ENCODE assay signal across 14 cellular contexts in the genomic region with DNA sequence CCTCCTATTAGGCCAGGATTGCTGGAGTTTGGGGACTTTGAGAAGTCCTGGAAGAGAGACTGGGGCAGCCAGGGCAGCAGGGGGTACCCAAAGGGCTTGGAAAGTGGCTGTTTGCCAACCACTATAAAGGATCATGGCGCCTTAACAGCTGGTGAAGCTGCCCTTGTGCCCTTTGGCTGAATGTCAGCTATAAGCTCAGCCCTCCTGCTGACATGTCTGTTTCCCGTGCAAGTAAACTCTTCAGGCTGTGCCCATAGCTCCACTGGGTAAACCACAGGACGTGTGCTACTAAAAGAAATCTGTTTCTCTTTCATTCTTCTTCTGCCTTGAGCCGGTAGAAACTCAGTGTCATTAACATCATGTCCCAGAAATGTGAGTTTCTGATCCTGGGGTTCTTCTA.
DNase-seq lines count a peak whose midpoint lies in the region; ATAC-seq, FAIRE-seq and TF ChIP-seq lines count a peak whose summit lies in the region.
"Had no signal": no experiment of that assay in that cellular context is flagged by ENCODE, and none has a peak within 500 bp of the region (broad histone marks: within the 10 kb centered on the region; RNA-seq: fewer than 3 reads in every experiment).

No MANE protein-coding gene starts in this region.

- no peak for ATAC-seq in HG02763 (IDR thresholded peaks at IDR 0.05; ENCODE audit: unreplicated experiment)

- TF ChIP-seq CTCF in endothelial cell of umbilical vein (IDR thresholded peaks at IDR 0.05; ENCODE audit: extremely low read depth in 1 of 2, insufficient read depth in 1 of 2, low read depth in 1 of 2, low read length in 2 of 2) (no peak), Calu3 (IDR thresholded peaks at IDR 0.05; ENCODE audit: unreplicated experiment) (no peak)

- H3K27me3 Mint-ChIP-seq in Calu3 (ENCODE audit: unreplicated experiment) = no peaks in the 10 kb centered on the region

- H3K4me2 ChIP-seq in endothelial cell of umbilical vein (ENCODE audit: insufficient read depth, low read length) = peak overlapping the region; percentile 78
- H3K4me2 ChIP-seq: smooth muscle cell had no signal

- POLR2A ChIA-PET in endothelial cell of umbilical vein (lab: Charles Lee) = interaction anchor here (0.6 to 1.3 kb wide), 3 partner anchors 11 to 90 kb away, joined by 3 to 4 read pairs (median 4); no protein-coding TSS in a partner anchor

- dilution Hi-C loops in endothelial cell of umbilical vein (cut with MboI; ENCODE audit: extremely low pct_ligation_motif_present, low sequenced_read_pairs) = no loop called here

- peak; percentile 55 for FAIRE-seq in endothelial cell of umbilical vein (lab: Jason Lieb, UNC)
- FAIRE-seq: kidney had no signal

- H3K27ac ChIP-seq in endothelial cell of umbilical vein (ENCODE audit: insufficient read depth, low read depth, low read length) = peak overlapping the region; percentile 94
- peak overlapping the region; percentile 68 for H3K27ac ChIP-seq in skeletal muscle tissue (ENCODE audit: low read depth, low read length)
- H3K27ac ChIP-seq: testis had no signal

- no peak overlapping the region for H3K4me3 Mint-ChIP-seq in Calu3 (ENCODE audit: low read depth, unreplicated experiment)
- H3K4me3 Mint-ChIP-seq: natural killer cell had no signal

- H3K27ac Mint-ChIP-seq in Calu3 (ENCODE audit: unreplicated experiment) = no peak overlapping the region
- H3K27ac Mint-ChIP-seq: natural killer cell had no signal

- peak; percentile 81 for DNase-seq in H4 (ENCODE audit: low spot score)
- DNase-seq in NCI-H146 (lab: John Stamatoyannopoulos, UW) = peak; percentile 76
- DNase-seq in endothelial cell of umbilical vein (ENCODE audit: low read depth, low spot score) = peak; percentile 74
- no peak for DNase-seq in Calu3
- DNase-seq in AG20443 (ENCODE audit: low spot score) = no peak
- DNase-seq: activated CD4-positive, alpha-beta T cell treated with anti-CD3 and anti-CD28 coated beads, Interleukin-2, amount 50 U/mL, for 48 hours; COR-L47; Karpas-422; kidney; natural killer cell; testis had no signal

- H3K4me1 ChIP-seq in endothelial cell of umbilical vein (ENCODE audit: control insufficient read depth, extremely low read depth, insufficient read depth, low read length) = peaks cover 56% of the 10 kb centered on the region
- peaks cover 31 to 54% (median 42%) of the 10 kb centered on the region in 3 donors for H3K4me1 ChIP-seq in skeletal muscle tissue (ENCODE audit: control insufficient read depth in 3 of 3, insufficient read depth in 3 of 3, low read length in 3 of 3)
- H3K4me1 ChIP-seq: testis had no signal

- BruUV-seq in endothelial cell of umbilical vein (replicated peaks; lab: Mats Ljungman, UMichigan) (no TSS peak), Calu3 (replicated peaks; lab: Mats Ljungman, UMichigan) (no TSS peak)

- intact Hi-C loops in endothelial cell of umbilical vein (cut with micrococcal nuclease) (loop anchor here (1.0 to 10.0 kb wide), 4 partner anchors 21 to 1276 kb away; no protein-coding TSS in a partner anchor), Calu3 (cut with micrococcal nuclease; ENCODE audit: unreplicated experiment) (no loop called here)

- H3K27me3 ChIP-seq in endothelial cell of umbilical vein (ENCODE audit: control insufficient read depth in 2 of 2, insufficient read depth in 2 of 2, low read length in 2 of 2) (no peaks in the 10 kb centered on the region), skeletal muscle tissue (ENCODE audit: control insufficient read depth in 3 of 3, insufficient read depth in 3 of 3, low read length in 3 of 3) (no peaks in the 10 kb centered on the region)
- H3K27me3 ChIP-seq: testis had no signal

- TF ChIP-seq POLR2A in endothelial cell of umbilical vein (IDR thresholded peaks at IDR 0.05; ENCODE audit: low read depth, low read length) = no peak

- no peaks in the 10 kb centered on the region for H4K20me1 ChIP-seq in endothelial cell of umbilical vein (replicated peaks; ENCODE audit: control insufficient read depth, extremely low read depth, insufficient read depth, low read length)

- no peak overlapping the region for H2AFZ ChIP-seq in endothelial cell of umbilical vein (ENCODE audit: low read depth, low read length)

- H3K36me3 Mint-ChIP-seq in Calu3 (ENCODE audit: insufficient read depth, unreplicated experiment) = peaks cover 10% of the 10 kb centered on the region
- H3K36me3 Mint-ChIP-seq: natural killer cell had no signal

- no peaks in the 10 kb centered on the region for H3K4me1 Mint-ChIP-seq in Calu3 (ENCODE audit: low read depth, unreplicated experiment)

- H3K4me3 ChIP-seq in endothelial cell of umbilical vein (replicated peaks in 1 of 3; ENCODE audit: insufficient read depth in 1 of 3, low read depth in 1 of 3, low read length in 3 of 3) (no peak overlapping the region), skeletal muscle tissue (ENCODE audit: low read length in 3 of 3) (peak overlapping the region in 1 of 3 donors; percentile 16)
- H3K4me3 ChIP-seq: smooth muscle cell, testis had no signal

- no peaks in the 10 kb centered on the region for H3K9me3 Mint-ChIP-seq in Calu3 (ENCODE audit: low read depth, unreplicated experiment)
- H3K9me3 Mint-ChIP-seq: natural killer cell had no signal

- H3K9me3 ChIP-seq in endothelial cell of umbilical vein (replicated peaks; ENCODE audit: control insufficient read depth, insufficient read depth, low read length) (no peaks in the 10 kb centered on the region), skeletal muscle tissue (ENCODE audit: control insufficient read depth in 3 of 3, low read length in 3 of 3) (no peaks in the 10 kb centered on the region)
- H3K9me3 ChIP-seq: testis had no signal

- H3K36me3 ChIP-seq in endothelial cell of umbilical vein (ENCODE audit: control insufficient read depth in 2 of 2, extremely low read depth in 1 of 2, insufficient read depth in 2 of 2, low read length in 2 of 2) = no peaks in the 10 kb centered on the region
- H3K36me3 ChIP-seq in skeletal muscle tissue (ENCODE audit: control insufficient read depth in 3 of 3, insufficient read depth in 3 of 3, low read length in 3 of 3) = peaks cover 5 to 16% (median 8%) of the 10 kb centered on the region in 3 donors

- no peaks in the 10 kb centered on the region for H3K79me2 ChIP-seq in endothelial cell of umbilical vein (ENCODE audit: control insufficient read depth, insufficient read depth, low read length)

- H3K9me1 ChIP-seq in endothelial cell of umbilical vein (replicated peaks; ENCODE audit: control insufficient read depth, extremely low read depth, insufficient read depth, low read length) = no peaks in the 10 kb centered on the region

- CTCF ChIA-PET in endothelial cell of umbilical vein (lab: Charles Lee) (interaction anchor here (1.0 to 2.1 kb wide), 4 partner anchors 9 to 93 kb away, joined by 3 to 8 read pairs (median 4); no protein-coding TSS in a partner anchor), Calu3 (lab: Charles Lee) (no interaction called here)

- H3K9ac ChIP-seq in endothelial cell of umbilical vein (replicated peaks; ENCODE audit: extremely low read depth, insufficient read depth, low read length) (peak overlapping the region; percentile 83), skeletal muscle tissue (ENCODE audit: low read depth in 1 of 3, low read length in 3 of 3) (no peak overlapping the region)

TF ChIP-seq in endothelial cell of umbilical vein, 7 proteins besides CTCF, POLR2A, EP300 and RAD21:
- no peak for TF ChIP-seq FOS (IDR thresholded peaks at IDR 0.05; ENCODE audit: borderline replicate concordance, insufficient read depth, low read length)

Comparison
In these comparisons a context has a peak if more than half of its experiments do, and no peak if none do; other contexts are left out.
1. DNase-seq: peak in H4 (single experiment), NCI-H146 (single experiment) and endothelial cell of umbilical vein (single experiment); none in Calu3 (single experiment) and AG20443 (single experiment).